21 cellular contexts compared by ENCODE assay signal in the genomic region with DNA sequence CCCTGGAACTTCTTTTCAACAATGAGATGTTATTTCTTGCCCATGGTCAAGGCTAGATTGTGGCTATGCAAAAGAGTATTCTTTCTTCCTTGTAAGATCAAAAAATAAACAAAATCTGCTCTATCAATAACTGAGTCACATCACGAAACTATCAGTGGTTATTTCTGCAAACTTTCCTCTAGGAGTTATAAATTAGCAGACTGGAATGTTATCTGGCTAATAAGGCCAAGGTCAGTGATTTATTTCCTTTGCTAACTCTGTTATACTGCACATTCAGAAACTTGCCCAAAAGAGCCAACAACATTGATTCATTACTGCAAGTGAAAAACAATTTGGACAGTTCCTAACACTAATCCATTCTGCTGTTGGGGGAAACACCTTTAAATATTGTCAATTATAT.
"Had no signal": no experiment of that assay in that cellular context is flagged by ENCODE, and none has a peak within 500 bp of the region (broad histone marks: within the 10 kb centered on the region; RNA-seq: fewer than 3 reads in every experiment).

No MANE protein-coding gene starts in this region.

- H3K27ac ChIP-seq: cardiac muscle cell, epithelial cell of prostate, neural progenitor cell, psoas muscle, skin epidermis, suprapubic skin, transverse colon, uterus had no signal

- H3K27me3 ChIP-seq: cardiac muscle cell, neural progenitor cell, suprapubic skin, transverse colon, uterus had no signal

- H3K27me3 Mint-ChIP-seq: activated B cell treated with CpG ODN at 0.5 μM for 24 hours; effector memory CD8-positive, alpha-beta T cell; naive B cell; stimulated activated naive CD8-positive, alpha-beta T cell treated with anti-CD3 and anti-CD28 coated beads, Interleukin-15, amount 100 ng/mL, for 72 hours had no signal

- ATAC-seq: effector memory CD8-positive, alpha-beta T cell; left cardiac atrium; mucosa of descending colon; psoas muscle; right cardiac atrium; stimulated activated naive CD8-positive, alpha-beta T cell treated with anti-CD3 and anti-CD28 coated beads, Interleukin-15, amount 100 ng/mL, for 72 hours had no signal

- H3K27ac Mint-ChIP-seq: activated B cell treated with CpG ODN at 0.5 μM for 24 hours; activated naive CD4-positive, alpha-beta T cell treated with anti-CD3 and anti-CD28 coated beads for 36 hours; activated T-helper 2 cell treated with anti-CD3 and anti-CD28 coated beads, Interferon-gamma antibody, Interleukin-2, Interleukin-4, amounts not matched to agents 10 μg/mL and 5 μg/mL and 100 μg/mL, durations not matched to agents 14 hours and 24 hours and 36 hours; effector memory CD8-positive, alpha-beta T cell; naive B cell; neural progenitor cell; stimulated activated naive CD8-positive, alpha-beta T cell treated with anti-CD3 and anti-CD28 coated beads, Interleukin-15, amount 100 ng/mL, for 72 hours had no signal

- H3K4me2 ChIP-seq: neural progenitor cell had no signal

- H3K9me3 ChIP-seq: mucosa of descending colon, psoas muscle, suprapubic skin, transverse colon, uterus had no signal

- H3K9me3 Mint-ChIP-seq: activated B cell treated with CpG ODN at 0.5 μM for 24 hours; activated naive CD4-positive, alpha-beta T cell treated with anti-CD3 and anti-CD28 coated beads for 36 hours; activated T-helper 2 cell treated with anti-CD3 and anti-CD28 coated beads, Interferon-gamma antibody, Interleukin-2, Interleukin-4, amounts not matched to agents 10 μg/mL and 5 μg/mL and 100 μg/mL, durations not matched to agents 14 hours and 24 hours and 36 hours; effector memory CD8-positive, alpha-beta T cell; naive B cell; neural progenitor cell; stimulated activated naive CD8-positive, alpha-beta T cell treated with anti-CD3 and anti-CD28 coated beads, Interleukin-15, amount 100 ng/mL, for 72 hours had no signal

- H3K4me3 Mint-ChIP-seq: activated B cell treated with CpG ODN at 0.5 μM for 24 hours; activated naive CD4-positive, alpha-beta T cell treated with anti-CD3 and anti-CD28 coated beads for 36 hours; effector memory CD8-positive, alpha-beta T cell; neural progenitor cell; stimulated activated naive CD8-positive, alpha-beta T cell treated with anti-CD3 and anti-CD28 coated beads, Interleukin-15, amount 100 ng/mL, for 72 hours had no signal

- H2AFZ ChIP-seq: neural progenitor cell had no signal

- DNase-seq: activated B cell treated with CpG ODN at 0.5 μM for 24 hours; activated CD4-positive, alpha-beta T cell treated with anti-CD3 and anti-CD28 coated beads for 48 hours; activated naive CD4-positive, alpha-beta T cell treated with anti-CD3 and anti-CD28 coated beads for 36 hours; effector memory CD8-positive, alpha-beta T cell; foreskin fibroblast; left cardiac atrium; mesenchymal stem cell; mucosa of descending colon; naive B cell; psoas muscle; right cardiac atrium; stimulated activated CD4-positive, alpha-beta T cell treated with anti-CD3 and anti-CD28 coated beads, Interleukin-4, amount 100 ng/mL, for 1 hour; stimulated activated naive CD8-positive, alpha-beta T cell treated with anti-CD3 and anti-CD28 coated beads, Interleukin-15, amount 100 ng/mL, for 72 hours; transverse colon; uterus had no signal

- H3K4me1 ChIP-seq: uterus had no signal

- H3K4me3 ChIP-seq: cardiac muscle cell, mucosa of descending colon, neural progenitor cell, psoas muscle, skin epidermis, suprapubic skin, transverse colon, uterus had no signal

- H3K36me3 ChIP-seq: uterus had no signal

- H3K9ac ChIP-seq: neural progenitor cell had no signal
